Comparison of ENCODE assay signal across 8 cellular contexts in genomic region chr20:46099491-46100287, GRCh38. TPM values are rescaled to one million over a fixed set of nuclear protein-coding genes. Genes with fewer than 3 reads are reported as not detected.
DNase-seq lines count a peak whose midpoint lies in the region; ATAC-seq, FAIRE-seq and TF ChIP-seq lines count a peak whose summit lies in the region.
"Had no signal": no experiment of that assay in that cellular context is flagged by ENCODE, and none has a peak within 500 bp of the region (broad histone marks: within the 10 kb centered on the region; RNA-seq: fewer than 3 reads in every experiment).

No MANE protein-coding gene starts in this region.

- DNase-seq in GM12892 (ENCODE audit: insufficient read length) (no peak), activated B cell treated with CpG ODN at 0.5 μM for 24 hours (peak; percentile 62), iPS-NIHi7 (ENCODE audit: extremely low spot score) (peak; percentile 27), NCI-H2081 treated with DMSO at 0.1 percent for 48 hours (lab: John Stamatoyannopoulos, UW) (no peak), NCI-H146 treated with DMSO at 0.1 percent for 48 hours (lab: John Stamatoyannopoulos, UW; ENCODE audit: unreplicated experiment) (no peak)
- peak; percentile 34 for DNase-seq in stimulated activated naive CD8-positive, alpha-beta T cell treated with anti-CD3 and anti-CD28 coated beads, Interleukin-15, Interleukin-2, amounts not matched to agents 100 U/mL and 50 U/mL, for 24 hours
- DNase-seq: NCI-H2081 had no signal

- no peak for TF ChIP-seq POLR2A in GM12892 (IDR thresholded peaks at IDR 0.05; ENCODE audit: low read depth, low read length)

- peak; percentile 95 for FAIRE-seq in GM12892 (lab: Jason Lieb, UNC)

- peaks cover 1% of the 10 kb centered on the region for H3K27me3 Mint-ChIP-seq in activated B cell treated with CpG ODN at 0.5 μM for 24 hours

- ATAC-seq in activated B cell treated with CpG ODN at 0.5 μM for 24 hours (ENCODE audit: low read depth) (peak; percentile 100), HG03196 (IDR thresholded peaks at IDR 0.05; ENCODE audit: unreplicated experiment) (no peak)
- peak; percentile 46 for ATAC-seq in stimulated activated naive CD8-positive, alpha-beta T cell treated with anti-CD3 and anti-CD28 coated beads, Interleukin-15, Interleukin-2, amounts not matched to agents 100 U/mL and 50 U/mL, for 24 hours

- CTCF ChIA-PET in activated B cell treated with CpG ODN at 0.5 μM for 24 hours (lab: Charles Lee), result interaction anchor here (0.6 to 3.0 kb wide), 10 partner anchors 8 to 249 kb away, joined by 3 to 32 read pairs (median 6); no protein-coding TSS in a partner anchor

- TF ChIP-seq CTCF in activated B cell treated with CpG ODN at 0.5 μM for 24 hours (IDR thresholded peaks at IDR 0.05), result no peak

- no peaks in the 10 kb centered on the region for H3K9me3 Mint-ChIP-seq in activated B cell treated with CpG ODN at 0.5 μM for 24 hours

- intact Hi-C loops in activated B cell treated with CpG ODN at 0.5 μM for 24 hours (cut with micrococcal nuclease), result loop anchor here (1.0 kb wide), 5 partner anchors 9 to 75 kb away; no protein-coding TSS in a partner anchor

- H3K36me3 Mint-ChIP-seq in activated B cell treated with CpG ODN at 0.5 μM for 24 hours (ENCODE audit: low read depth), result no peaks in the 10 kb centered on the region

- H3K27ac Mint-ChIP-seq in activated B cell treated with CpG ODN at 0.5 μM for 24 hours, result peak overlapping the region; percentile 50

- POLR2A ChIA-PET in activated B cell treated with CpG ODN at 0.5 μM for 24 hours (lab: Charles Lee), result interaction anchor here (0.6 to 4.1 kb wide), 9 partner anchors 8 to 307 kb away, joined by 3 to 50 read pairs (median 6); partner anchors contain the start of genes CD40 and ELMO2

- peak overlapping the region; percentile 74 for H3K4me3 Mint-ChIP-seq in activated B cell treated with CpG ODN at 0.5 μM for 24 hours

- peaks cover 16% of the 10 kb centered on the region for H3K4me1 Mint-ChIP-seq in activated B cell treated with CpG ODN at 0.5 μM for 24 hours

RNA-seq across cellular contexts. Expression of gene NCOA5, which starts 9.9 kb away (rescaled TPM):
- 14.5 TPM for polyA plus RNA-seq in GM12892 (2012; ENCODE audit: missing spikeins)
- total RNA-seq in activated B cell treated with CpG ODN at 0.5 μM for 24 hours, result 46.4 and 53.1 TPM in 2 replicates

RNA-seq across cellular contexts. Expression of gene CD40, which starts 18.4 kb away (rescaled TPM):
- polyA plus RNA-seq in GM12892 (2012; ENCODE audit: missing spikeins), result 159 TPM
- total RNA-seq in activated B cell treated with CpG ODN at 0.5 μM for 24 hours, result 410 and 464 TPM in 2 replicates

Comparison
In these comparisons a context has a peak if more than half of its experiments do, and no peak if none do; other contexts are left out.
1. DNase-seq: peak in activated B cell treated with CpG ODN at 0.5 μM for 24 hours (single experiment), iPS-NIHi7 (single experiment) and stimulated activated naive CD8-positive, alpha-beta T cell treated with anti-CD3 and anti-CD28 coated beads, Interleukin-15, Interleukin-2, amounts not matched to agents 100 U/mL and 50 U/mL, for 24 hours (single experiment); none in GM12892 (single experiment), NCI-H2081 treated with DMSO at 0.1 percent for 48 hours (single experiment) and NCI-H146 treated with DMSO at 0.1 percent for 48 hours (single experiment).